Comparison of ENCODE assay signal across 1 cellular context in the genomic region with DNA sequence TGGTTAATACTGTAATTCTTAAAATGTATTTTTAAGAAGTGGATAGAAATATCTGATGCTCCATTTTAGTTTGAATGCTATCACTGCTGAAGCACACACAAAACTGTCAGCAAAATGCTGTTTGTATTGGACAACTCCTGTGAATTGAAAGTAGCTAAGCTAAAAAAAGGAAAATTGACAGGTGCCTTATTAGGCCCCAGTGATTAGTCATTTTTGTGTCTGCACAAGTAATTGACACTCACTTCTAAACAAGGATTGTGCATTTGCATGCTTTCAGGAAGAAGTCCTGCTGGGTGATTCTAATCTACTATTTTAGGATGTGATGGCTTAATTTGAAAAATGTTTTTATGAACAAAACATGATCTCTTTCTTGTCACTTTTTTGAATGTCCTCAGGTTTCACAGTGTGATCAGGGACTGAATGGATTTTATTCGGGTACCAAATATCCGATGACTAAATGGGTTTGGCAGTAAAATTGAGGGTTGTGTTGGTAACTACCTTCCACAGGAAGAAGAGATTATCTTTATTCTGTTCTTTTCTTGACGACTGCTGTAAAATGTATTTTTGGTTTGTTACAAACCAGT.
TF ChIP-seq lines count a peak whose summit lies in the region.

No MANE protein-coding gene starts in this region.

TF ChIP-seq in HCT116, 20 proteins besides CTCF, POLR2A, EP300 and RAD21 (continued from another document):
- TF ChIP-seq, protein P1, sequence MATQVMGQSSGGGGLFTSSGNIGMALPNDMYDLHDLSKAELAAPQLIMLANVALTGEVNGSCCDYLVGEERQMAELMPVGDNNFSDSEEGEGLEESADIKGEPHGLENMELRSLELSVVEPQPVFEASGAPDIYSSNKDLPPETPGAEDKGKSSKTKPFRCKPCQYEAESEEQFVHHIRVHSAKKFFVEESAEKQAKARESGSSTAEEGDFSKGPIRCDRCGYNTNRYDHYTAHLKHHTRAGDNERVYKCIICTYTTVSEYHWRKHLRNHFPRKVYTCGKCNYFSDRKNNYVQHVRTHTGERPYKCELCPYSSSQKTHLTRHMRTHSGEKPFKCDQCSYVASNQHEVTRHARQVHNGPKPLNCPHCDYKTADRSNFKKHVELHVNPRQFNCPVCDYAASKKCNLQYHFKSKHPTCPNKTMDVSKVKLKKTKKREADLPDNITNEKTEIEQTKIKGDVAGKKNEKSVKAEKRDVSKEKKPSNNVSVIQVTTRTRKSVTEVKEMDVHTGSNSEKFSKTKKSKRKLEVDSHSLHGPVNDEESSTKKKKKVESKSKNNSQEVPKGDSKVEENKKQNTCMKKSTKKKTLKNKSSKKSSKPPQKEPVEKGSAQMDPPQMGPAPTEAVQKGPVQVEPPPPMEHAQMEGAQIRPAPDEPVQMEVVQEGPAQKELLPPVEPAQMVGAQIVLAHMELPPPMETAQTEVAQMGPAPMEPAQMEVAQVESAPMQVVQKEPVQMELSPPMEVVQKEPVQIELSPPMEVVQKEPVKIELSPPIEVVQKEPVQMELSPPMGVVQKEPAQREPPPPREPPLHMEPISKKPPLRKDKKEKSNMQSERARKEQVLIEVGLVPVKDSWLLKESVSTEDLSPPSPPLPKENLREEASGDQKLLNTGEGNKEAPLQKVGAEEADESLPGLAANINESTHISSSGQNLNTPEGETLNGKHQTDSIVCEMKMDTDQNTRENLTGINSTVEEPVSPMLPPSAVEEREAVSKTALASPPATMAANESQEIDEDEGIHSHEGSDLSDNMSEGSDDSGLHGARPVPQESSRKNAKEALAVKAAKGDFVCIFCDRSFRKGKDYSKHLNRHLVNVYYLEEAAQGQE (IDR thresholded peaks at IDR 0.05; ENCODE audit: low read depth): no peak
- no peak for TF ChIP-seq JUND (IDR thresholded peaks at IDR 0.05)
